In the genomic region with DNA sequence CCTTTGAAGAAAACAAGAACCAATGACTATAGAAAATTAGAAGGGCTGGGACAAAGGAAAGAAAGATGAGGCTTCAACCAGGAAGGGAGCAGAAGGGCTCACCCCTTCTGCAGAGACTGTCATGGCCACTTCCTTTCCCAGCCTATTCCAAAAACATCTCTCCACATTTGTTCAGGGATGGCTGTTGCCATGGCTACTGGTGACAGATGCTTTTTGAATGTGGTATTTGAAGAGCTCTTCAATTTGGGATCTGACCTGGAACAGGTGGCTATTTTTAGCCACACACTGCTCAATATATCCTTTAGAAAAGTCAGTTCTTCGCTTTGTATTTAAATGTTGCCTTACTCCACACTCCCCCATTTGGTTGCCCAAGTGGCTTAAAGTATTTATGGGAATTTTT, we compare ENCODE assay signal across 18 cellular contexts.
A peak's percentile ranks its signal among the peaks of the same experiment; 100 is the strongest.
DNase-seq lines count a peak whose midpoint lies in the region; ATAC-seq lines count a peak whose summit lies in the region.
"Had no signal": no experiment of that assay in that cellular context is flagged by ENCODE, and none has a peak within 500 bp of the region (broad histone marks: within the 10 kb centered on the region; RNA-seq: fewer than 3 reads in every experiment).

No MANE protein-coding gene starts in this region.

- DNase-seq in DMS 273 (lab: John Stamatoyannopoulos, UW; ENCODE audit: unreplicated experiment) (peak; percentile 42), DMS 273 treated with DMSO at 0.1 percent for 48 hours (lab: John Stamatoyannopoulos, UW) (no peak), NCI-H2107 (lab: John Stamatoyannopoulos, UW) (peak; percentile 40), NCI-H748 (lab: John Stamatoyannopoulos, UW; ENCODE audit: unreplicated experiment) (peak; percentile 81), occipital lobe (lab: John Stamatoyannopoulos, UW) (peak; percentile 7)
- DNase-seq: activated CD4-positive, alpha-beta T cell treated with anti-CD3 and anti-CD28 coated beads, Interleukin-2, amount 10 ng/mL, durations not matched to agents 7 days and 5 days; activated gamma-delta T cell treated with Interleukin-2 at 50 U/mL for 16 hours; amniotic stem cell; central memory CD4-positive, alpha-beta T cell; effector CD4-positive, alpha-beta T cell; esophagus squamous epithelium; left lung; stimulated activated CD4-positive, alpha-beta T cell treated with anti-CD3 and anti-CD28 coated beads, Interleukin-12 subunit alpha, Interleukin-12 subunit beta, amount 100 ng/mL, for 4 hours; SW 1271 had no signal

- ATAC-seq in HG02885 (IDR thresholded peaks at IDR 0.05; ENCODE audit: poor library complexity, unreplicated experiment): no peak
- ATAC-seq in GM19324 (IDR thresholded peaks at IDR 0.05; ENCODE audit: low FRiP score, unreplicated experiment): no peak
- no peak for ATAC-seq in GM21528 (IDR thresholded peaks at IDR 0.05; ENCODE audit: low FRiP score, unreplicated experiment)
- ATAC-seq: HepG2, left lung had no signal
